In genomic region chr7:87116315-87116714, GRCh38 we compare ENCODE assay signal across 17 cellular contexts.
"Had no signal": no experiment of that assay in that cellular context is flagged by ENCODE, and none has a peak within 500 bp of the region (broad histone marks: within the 10 kb centered on the region; RNA-seq: fewer than 3 reads in every experiment).

No MANE protein-coding gene starts in this region.

- H3K27ac Mint-ChIP-seq: activated B cell treated with CpG ODN at 0.5 μM for 24 hours; activated CD4-positive, alpha-beta T cell treated with anti-CD3 and anti-CD28 coated beads, Interleukin-2, amount 10 ng/mL, durations not matched to agents 7 days and 5 days; effector memory CD8-positive, alpha-beta T cell; natural killer cell treated with Interleukin-12 subunit alpha and Interleukin-12 subunit beta and Interleukin-15 and Interleukin-18, amount 100 ng/mL, for 72 hours; stimulated activated memory B cell treated with anti-CD40 and anti-IgM and Interleukin-4, amounts not matched to agents 10 μg/mL and 1 μg/mL and 100 μg/mL, for 72 hours had no signal

- H3K27ac ChIP-seq: ascending aorta, tibial artery, uterus had no signal

- FAIRE-seq: bronchial epithelial cell had no signal

- H3K36me3 ChIP-seq: ascending aorta, tibial artery, uterus had no signal

- H3K9me3 ChIP-seq: ascending aorta, uterus had no signal

- DNase-seq: activated B cell treated with CpG ODN at 0.5 μM for 24 hours; activated CD4-positive, alpha-beta T cell treated with anti-CD3 and anti-CD28 coated beads, Interleukin-2, amount 10 ng/mL, durations not matched to agents 7 days and 5 days; activated CD8-positive, alpha-beta memory T cell treated with anti-CD3 and anti-CD28 coated beads for 24 hours; activated naive CD4-positive, alpha-beta T cell; dermis blood vessel endothelial cell; effector memory CD8-positive, alpha-beta T cell; foreskin melanocyte; kidney glomerular epithelial cell; left ventricle myocardium superior; mesendoderm; retina; tibial artery; uterus had no signal

- H3K9me3 Mint-ChIP-seq: effector memory CD8-positive, alpha-beta T cell; natural killer cell treated with Interleukin-12 subunit alpha and Interleukin-12 subunit beta and Interleukin-15 and Interleukin-18, amount 100 ng/mL, for 72 hours had no signal

- H3K4me1 ChIP-seq: ascending aorta, tibial artery, uterus had no signal

- H3K27me3 ChIP-seq: ascending aorta, tibial artery, uterus had no signal

- H3K27me3 Mint-ChIP-seq: activated CD4-positive, alpha-beta T cell treated with anti-CD3 and anti-CD28 coated beads, Interleukin-2, amount 10 ng/mL, durations not matched to agents 7 days and 5 days; effector memory CD8-positive, alpha-beta T cell; stimulated activated memory B cell treated with anti-CD40 and anti-IgM and Interleukin-4, amounts not matched to agents 10 μg/mL and 1 μg/mL and 100 μg/mL, for 72 hours had no signal

- ATAC-seq: effector memory CD8-positive, alpha-beta T cell; left ventricle myocardium superior; stimulated activated memory B cell treated with anti-CD40 and anti-IgM and Interleukin-4, amounts not matched to agents 10 μg/mL and 1 μg/mL and 100 μg/mL, for 72 hours had no signal

- H3K4me1 Mint-ChIP-seq: activated B cell treated with CpG ODN at 0.5 μM for 24 hours; activated CD4-positive, alpha-beta T cell treated with anti-CD3 and anti-CD28 coated beads, Interleukin-2, amount 10 ng/mL, durations not matched to agents 7 days and 5 days; stimulated activated memory B cell treated with anti-CD40 and anti-IgM and Interleukin-4, amounts not matched to agents 10 μg/mL and 1 μg/mL and 100 μg/mL, for 72 hours had no signal

- H3K4me3 Mint-ChIP-seq: activated B cell treated with CpG ODN at 0.5 μM for 24 hours; activated CD4-positive, alpha-beta T cell treated with anti-CD3 and anti-CD28 coated beads, Interleukin-2, amount 10 ng/mL, durations not matched to agents 7 days and 5 days; effector memory CD8-positive, alpha-beta T cell; natural killer cell treated with Interleukin-12 subunit alpha and Interleukin-12 subunit beta and Interleukin-15 and Interleukin-18, amount 100 ng/mL, for 72 hours; stimulated activated memory B cell treated with anti-CD40 and anti-IgM and Interleukin-4, amounts not matched to agents 10 μg/mL and 1 μg/mL and 100 μg/mL, for 72 hours had no signal

- H3K4me3 ChIP-seq: ascending aorta, tibial artery, uterus had no signal
